Comparison of ENCODE assay signal across 30 cellular contexts in the genomic region with DNA sequence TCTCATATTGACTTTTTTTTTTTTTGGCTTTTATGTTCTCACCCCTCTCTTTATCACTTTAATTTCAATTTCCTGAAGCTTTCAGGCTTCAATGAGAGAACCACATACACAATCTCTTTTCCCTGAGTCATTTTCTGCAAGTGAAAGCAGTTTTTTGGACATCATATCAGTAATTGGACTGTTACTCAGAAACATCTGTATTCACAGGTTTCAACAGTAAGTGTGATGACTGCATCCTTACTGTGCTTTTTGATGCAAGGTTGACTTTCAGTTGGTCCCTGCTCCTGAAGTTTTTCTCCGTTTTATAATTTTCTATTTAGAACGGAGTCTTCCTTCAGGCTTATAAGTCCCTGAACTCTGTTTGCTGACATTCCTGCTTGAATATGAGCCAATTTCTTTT.
DNase-seq lines count a peak whose midpoint lies in the region; ATAC-seq and TF ChIP-seq lines count a peak whose summit lies in the region.
"Had no signal": no experiment of that assay in that cellular context is flagged by ENCODE, and none has a peak within 500 bp of the region (broad histone marks: within the 10 kb centered on the region; RNA-seq: fewer than 3 reads in every experiment).

No MANE protein-coding gene starts in this region.

- H3K27me3 ChIP-seq in SK-N-SH (ENCODE audit: insufficient read depth) (no peaks in the 10 kb centered on the region), adipocyte (replicated peaks; ENCODE audit: control insufficient read depth, insufficient read depth, low read length) (no peaks in the 10 kb centered on the region), fibroblast of lung (ENCODE audit: control insufficient read depth, insufficient read depth, low read length) (no peaks in the 10 kb centered on the region), tibial artery (no peaks in the 10 kb centered on the region)
- H3K27me3 ChIP-seq: ovary had no signal

- no peak for DNase-seq in SK-N-SH
- peak; percentile 60 for DNase-seq in adipocyte (ENCODE audit: low read depth)
- DNase-seq in fibroblast of lung (ENCODE audit: low read depth in 2 of 2), result peak; percentile 55 to 62
- no peak for DNase-seq in NCI-H1694 treated with DMSO at 0.1 percent for 48 hours (lab: John Stamatoyannopoulos, UW)
- no peak for DNase-seq in NCI-H1092 treated with DMSO at 0.1 percent for 48 hours (lab: John Stamatoyannopoulos, UW)
- DNase-seq in NCI-H2029 (lab: John Stamatoyannopoulos, UW), result no peak
- no peak for DNase-seq in tibial artery
- DNase-seq: activated CD4-positive, alpha-beta T cell treated with anti-CD3 and anti-CD28 coated beads, Interleukin-2, amount 10 ng/mL, durations not matched to agents 7 days and 5 days; activated effector memory CD4-positive, alpha-beta T cell treated with anti-CD3 and anti-CD28 coated beads, Interleukin-2, amount 50 U/mL, for 16 hours; activated T-cell treated with anti-CD3 and anti-CD28 coated beads, Interleukin-2, amount 50 U/mL, for 1 hour; AML-193; aorta; CD4-positive, CD25-positive, alpha-beta regulatory T cell; central memory CD4-positive, alpha-beta T cell; DND-41; GOT3; hypothalamus; KBM-7; MM.1S; NCI-H1417 treated with DMSO at 0.1 percent for 48 hours; NCI-H2107; NCI-H774; ovary; stimulated activated naive B cell treated with anti-CD40 and anti-IgM and Interleukin-4, amounts not matched to agents 10 μg/mL and 1 μg/mL and 100 μg/mL, for 72 hours; substantia nigra had no signal

- H3F3A ChIP-seq in SK-N-SH (replicated peaks; ENCODE audit: insufficient read depth), result peaks cover 4% of the 10 kb centered on the region

- H3K4me1 ChIP-seq in SK-N-SH (ENCODE audit: control insufficient read depth in 1 of 2, insufficient read depth in 2 of 2, low read depth in 1 of 2, low read length in 1 of 2) (peaks cover 3 to 5% of the 10 kb centered on the region in 2 experiments; a peak in 2 of 4 replicates), adipocyte (ENCODE audit: control insufficient read depth, insufficient read depth, low read length) (peaks cover 28% of the 10 kb centered on the region), fibroblast of lung (ENCODE audit: control insufficient read depth, extremely low read depth, insufficient read depth, low read length) (peaks cover 19% of the 10 kb centered on the region), tibial artery (peaks cover 0 to 7% (median 3%) of the 10 kb centered on the region in 4 donors)

- H4K20me1 ChIP-seq in SK-N-SH (ENCODE audit: insufficient read depth) (no peaks in the 10 kb centered on the region), fibroblast of lung (ENCODE audit: control insufficient read depth, extremely low read depth, insufficient read depth, low read length) (no peaks in the 10 kb centered on the region)

- WGBS in SK-N-SH (ENCODE audit: low lambda C conversion rate), result 43% methylated on average over 2 of the region's 2 CpGs

- no peak for TF ChIP-seq RAD21 in SK-N-SH (IDR thresholded peaks at IDR 0.05; ENCODE audit: low read length)

- H3K36me3 ChIP-seq in SK-N-SH (replicated peaks in 1 of 2; ENCODE audit: control insufficient read depth in 1 of 2, insufficient read depth in 2 of 2, low read length in 1 of 2) (no peaks in the 10 kb centered on the region), adipocyte (ENCODE audit: control insufficient read depth, insufficient read depth, low read length, severe bottlenecking) (no peaks in the 10 kb centered on the region), fibroblast of lung (ENCODE audit: control insufficient read depth, insufficient read depth, low read length) (no peaks in the 10 kb centered on the region), tibial artery (no peaks in the 10 kb centered on the region)
- H3K36me3 ChIP-seq: ovary had no signal

- no peaks in the 10 kb centered on the region for H3K9me2 ChIP-seq in SK-N-SH

- no peak overlapping the region for H3K4me3 ChIP-seq in SK-N-SH (ENCODE audit: low read depth in 2 of 2, low read length in 1 of 2)
- H3K4me3 ChIP-seq in adipocyte (ENCODE audit: low read length), result no peak overlapping the region
- no peak overlapping the region for H3K4me3 ChIP-seq in fibroblast of lung (replicated peaks in 1 of 4; ENCODE audit: control extremely low read depth in 1 of 4, insufficient read depth in 1 of 4, low read depth in 3 of 4, low read length in 4 of 4)
- H3K4me3 ChIP-seq in tibial artery, result no peak overlapping the region
- H3K4me3 ChIP-seq: ovary had no signal

- H3K9me3 ChIP-seq in SK-N-SH (no peaks in the 10 kb centered on the region), adipocyte (ENCODE audit: control insufficient read depth, low read length) (no peaks in the 10 kb centered on the region), fibroblast of lung (ENCODE audit: control insufficient read depth, insufficient read depth, low read depth, low read length) (no peaks in the 10 kb centered on the region), tibial artery (no peaks in the 10 kb centered on the region)
- H3K9me3 ChIP-seq: ovary had no signal

- CTCF ChIA-PET in SK-N-SH (lab: Yijun Ruan, JAX), result interaction anchor here (0.9 to 1.5 kb wide), 2 partner anchors 12 to 56 kb away, joined by 3 to 4 read pairs; no protein-coding TSS in a partner anchor

- no peak for TF ChIP-seq CTCF in SK-N-SH (IDR thresholded peaks at IDR 0.05)
- TF ChIP-seq CTCF in fibroblast of lung (conservative IDR thresholded peaks at IDR 0.05 in 1 of 2, IDR thresholded peaks at IDR 0.05 in 1 of 2; ENCODE audit: low read depth in 1 of 2, low read length in 2 of 2), result no peak
- TF ChIP-seq CTCF in tibial artery (IDR thresholded peaks at IDR 0.05), result no peak

- H3K27ac ChIP-seq in SK-N-SH (ENCODE audit: low read depth in 2 of 2, low read length in 1 of 2), result peak overlapping the region in 1 of 2 experiments; percentile 34; a peak in 2 of 4 replicates
- H3K27ac ChIP-seq in fibroblast of lung (ENCODE audit: insufficient read depth, low read length), result peak overlapping the region; percentile 11
- H3K27ac ChIP-seq in tibial artery, result no peak overlapping the region
- H3K27ac ChIP-seq: 22Rv1, ovary had no signal

- ATAC-seq in SK-N-SH treated with all-trans-retinoic acid at 6 μM for 48 hours, result no peak
- ATAC-seq: left lobe of liver; Panc1; stimulated activated naive B cell treated with anti-CD40 and anti-IgM and Interleukin-4, amounts not matched to agents 10 μg/mL and 1 μg/mL and 100 μg/mL, for 72 hours; WTC11 had no signal

- intact Hi-C loops in tibial artery (cut with DNase I; ENCODE audit: low total_unique reads), result no loop called here

- H2AFZ ChIP-seq in SK-N-SH (ENCODE audit: low read depth) (no peak overlapping the region), fibroblast of lung (ENCODE audit: low read length) (no peak overlapping the region)

- H3K4me2 ChIP-seq in SK-N-SH (peak overlapping the region; percentile 8; the same call in 1 of the 2 replicates), fibroblast of lung (ENCODE audit: extremely low read depth, insufficient read depth, low read length) (peak overlapping the region; percentile 16)

- H3K79me2 ChIP-seq in SK-N-SH (ENCODE audit: insufficient read depth) (no peaks in the 10 kb centered on the region), fibroblast of lung (ENCODE audit: control insufficient read depth, insufficient read depth, low read length) (no peaks in the 10 kb centered on the region)

- POLR2A ChIA-PET in SK-N-SH (lab: Yijun Ruan, JAX), result no interaction called here

- no peak for TF ChIP-seq EP300 in SK-N-SH (IDR thresholded peaks at IDR 0.05; ENCODE audit: borderline replicate concordance in 1 of 2, low read depth in 1 of 2, low read length in 1 of 2)

- no peak overlapping the region for H3K9ac ChIP-seq in SK-N-SH
- H3K9ac ChIP-seq in adipocyte (ENCODE audit: low read length), result peak overlapping the region; percentile 60
- no peak overlapping the region for H3K9ac ChIP-seq in fibroblast of lung (ENCODE audit: insufficient read depth, low read length)

TF ChIP-seq in SK-N-SH, 30 proteins besides CTCF, POLR2A, EP300 and RAD21 (continues in another document):
- no peak for TF ChIP-seq USF2 (IDR thresholded peaks at IDR 0.05; ENCODE audit: borderline replicate concordance, low read depth, low read length)

TF ChIP-seq in SK-N-SH treated with all-trans-retinoic acid at 6 μM for 48 hours, 23 proteins besides CTCF, POLR2A, EP300 and RAD21 (continues in another document):
- TF ChIP-seq CSDC2 (CRISPR knock-in tag; IDR thresholded peaks at IDR 0.05) (no peak), ARNTL (CRISPR knock-in tag; IDR thresholded peaks at IDR 0.05; ENCODE audit: borderline replicate concordance, low read depth) (no peak), ZNF565 (CRISPR knock-in tag; conservative IDR thresholded peaks at IDR 0.05; ENCODE audit: low read depth) (no peak), SNAI2 (CRISPR knock-in tag; IDR thresholded peaks at IDR 0.05) (no peak)
- TF ChIP-seq, protein P1, sequence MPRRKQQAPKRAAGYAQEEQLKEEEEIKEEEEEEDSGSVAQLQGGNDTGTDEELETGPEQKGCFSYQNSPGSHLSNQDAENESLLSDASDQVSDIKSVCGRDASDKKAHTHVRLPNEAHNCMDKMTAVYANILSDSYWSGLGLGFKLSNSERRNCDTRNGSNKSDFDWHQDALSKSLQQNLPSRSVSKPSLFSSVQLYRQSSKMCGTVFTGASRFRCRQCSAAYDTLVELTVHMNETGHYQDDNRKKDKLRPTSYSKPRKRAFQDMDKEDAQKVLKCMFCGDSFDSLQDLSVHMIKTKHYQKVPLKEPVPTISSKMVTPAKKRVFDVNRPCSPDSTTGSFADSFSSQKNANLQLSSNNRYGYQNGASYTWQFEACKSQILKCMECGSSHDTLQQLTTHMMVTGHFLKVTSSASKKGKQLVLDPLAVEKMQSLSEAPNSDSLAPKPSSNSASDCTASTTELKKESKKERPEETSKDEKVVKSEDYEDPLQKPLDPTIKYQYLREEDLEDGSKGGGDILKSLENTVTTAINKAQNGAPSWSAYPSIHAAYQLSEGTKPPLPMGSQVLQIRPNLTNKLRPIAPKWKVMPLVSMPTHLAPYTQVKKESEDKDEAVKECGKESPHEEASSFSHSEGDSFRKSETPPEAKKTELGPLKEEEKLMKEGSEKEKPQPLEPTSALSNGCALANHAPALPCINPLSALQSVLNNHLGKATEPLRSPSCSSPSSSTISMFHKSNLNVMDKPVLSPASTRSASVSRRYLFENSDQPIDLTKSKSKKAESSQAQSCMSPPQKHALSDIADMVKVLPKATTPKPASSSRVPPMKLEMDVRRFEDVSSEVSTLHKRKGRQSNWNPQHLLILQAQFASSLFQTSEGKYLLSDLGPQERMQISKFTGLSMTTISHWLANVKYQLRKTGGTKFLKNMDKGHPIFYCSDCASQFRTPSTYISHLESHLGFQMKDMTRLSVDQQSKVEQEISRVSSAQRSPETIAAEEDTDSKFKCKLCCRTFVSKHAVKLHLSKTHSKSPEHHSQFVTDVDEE (CRISPR knock-in tag; IDR thresholded peaks at IDR 0.05), result no peak

Comparison
In these comparisons a context has a peak if more than half of its experiments do, and no peak if none do; other contexts are left out.
1. DNase-seq: peak in adipocyte (single experiment) and fibroblast of lung (2 of 2); none in SK-N-SH (single experiment), NCI-H1694 treated with DMSO at 0.1 percent for 48 hours (single experiment), NCI-H1092 treated with DMSO at 0.1 percent for 48 hours (single experiment), NCI-H2029 (single experiment) and tibial artery (0 of 2).